Comparison of ENCODE assay signal across 1 cellular context in the genomic region with DNA sequence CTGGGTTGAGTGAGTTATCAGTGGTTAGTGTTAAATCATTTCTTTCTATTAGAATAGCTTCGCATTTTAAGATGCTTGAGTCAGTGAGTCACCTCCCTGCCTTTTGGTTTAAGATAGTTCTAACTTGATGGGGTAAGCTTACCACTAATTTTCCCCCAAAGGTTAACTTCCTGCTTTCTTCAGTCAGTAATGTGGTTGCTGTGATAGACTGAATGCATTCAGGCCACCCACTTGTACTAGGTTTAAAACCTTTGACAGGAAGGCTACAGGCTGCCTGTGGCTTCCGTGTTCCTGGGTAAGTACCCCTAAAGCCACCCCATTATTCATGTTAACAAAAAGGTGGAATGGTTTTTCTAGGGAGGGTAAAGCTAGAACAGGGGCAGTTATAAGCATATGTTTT.
TF ChIP-seq lines count a peak whose summit lies in the region.

No MANE protein-coding gene starts in this region.

TF ChIP-seq in WTC11, 78 proteins besides CTCF, POLR2A, EP300 and RAD21 (continued from another document):
- TF ChIP-seq, protein P1, sequence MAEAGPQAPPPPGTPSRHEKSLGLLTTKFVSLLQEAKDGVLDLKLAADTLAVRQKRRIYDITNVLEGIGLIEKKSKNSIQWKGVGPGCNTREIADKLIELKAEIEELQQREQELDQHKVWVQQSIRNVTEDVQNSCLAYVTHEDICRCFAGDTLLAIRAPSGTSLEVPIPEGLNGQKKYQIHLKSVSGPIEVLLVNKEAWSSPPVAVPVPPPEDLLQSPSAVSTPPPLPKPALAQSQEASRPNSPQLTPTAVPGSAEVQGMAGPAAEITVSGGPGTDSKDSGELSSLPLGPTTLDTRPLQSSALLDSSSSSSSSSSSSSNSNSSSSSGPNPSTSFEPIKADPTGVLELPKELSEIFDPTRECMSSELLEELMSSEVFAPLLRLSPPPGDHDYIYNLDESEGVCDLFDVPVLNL (CRISPR knock-in tag; IDR thresholded peaks at IDR 0.05; ENCODE audit: borderline replicate concordance, low read depth): no peak
- TF ChIP-seq NR3C1 (CRISPR knock-in tag; conservative IDR thresholded peaks at IDR 0.05; ENCODE audit: low read depth): no peak
- no peak for TF ChIP-seq EMX1 (CRISPR knock-in tag; IDR thresholded peaks at IDR 0.05)
- TF ChIP-seq OVOL2 (CRISPR knock-in tag; IDR thresholded peaks at IDR 0.05; ENCODE audit: borderline replicate concordance): no peak
- TF ChIP-seq, protein P2, sequence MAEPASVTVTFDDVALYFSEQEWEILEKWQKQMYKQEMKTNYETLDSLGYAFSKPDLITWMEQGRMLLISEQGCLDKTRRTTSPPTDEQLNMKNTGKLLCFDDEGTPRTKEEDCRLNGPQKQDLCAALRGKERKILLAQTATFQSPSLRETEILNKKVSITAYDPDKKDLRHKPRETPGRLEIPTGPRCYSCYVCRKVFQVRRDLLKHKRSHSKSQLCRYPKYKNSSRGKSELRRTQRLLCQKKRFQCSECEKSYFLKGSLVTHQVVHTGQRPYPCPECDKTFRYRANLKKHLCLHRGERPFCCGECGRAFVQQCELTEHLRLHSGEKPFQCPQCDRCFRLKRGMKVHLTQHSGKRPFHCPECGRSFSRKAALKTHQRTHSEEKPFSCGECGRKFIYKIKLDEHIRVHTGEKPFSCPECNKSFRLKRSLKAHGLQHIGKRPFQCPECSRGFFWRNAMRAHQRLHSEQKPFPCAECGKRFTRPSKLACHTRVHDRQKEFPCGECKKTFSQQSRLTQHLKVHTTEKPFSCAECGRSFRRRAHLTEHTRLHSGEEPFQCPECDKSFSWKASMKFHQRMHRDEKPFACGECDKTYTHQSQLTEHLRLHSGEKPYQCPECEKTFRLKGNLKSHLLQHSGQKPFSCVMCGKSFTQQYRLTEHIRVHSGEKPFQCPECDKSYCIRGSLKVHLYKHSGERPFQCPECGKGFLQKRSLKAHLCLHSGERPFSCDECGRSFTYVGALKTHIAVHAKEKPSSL (CRISPR knock-in tag; conservative IDR thresholded peaks at IDR 0.05): no peak
- no peak for TF ChIP-seq TEAD1 (CRISPR knock-in tag; IDR thresholded peaks at IDR 0.05)
- TF ChIP-seq GTF2I (CRISPR knock-in tag; conservative IDR thresholded peaks at IDR 0.05): no peak
- TF ChIP-seq, protein P3, sequence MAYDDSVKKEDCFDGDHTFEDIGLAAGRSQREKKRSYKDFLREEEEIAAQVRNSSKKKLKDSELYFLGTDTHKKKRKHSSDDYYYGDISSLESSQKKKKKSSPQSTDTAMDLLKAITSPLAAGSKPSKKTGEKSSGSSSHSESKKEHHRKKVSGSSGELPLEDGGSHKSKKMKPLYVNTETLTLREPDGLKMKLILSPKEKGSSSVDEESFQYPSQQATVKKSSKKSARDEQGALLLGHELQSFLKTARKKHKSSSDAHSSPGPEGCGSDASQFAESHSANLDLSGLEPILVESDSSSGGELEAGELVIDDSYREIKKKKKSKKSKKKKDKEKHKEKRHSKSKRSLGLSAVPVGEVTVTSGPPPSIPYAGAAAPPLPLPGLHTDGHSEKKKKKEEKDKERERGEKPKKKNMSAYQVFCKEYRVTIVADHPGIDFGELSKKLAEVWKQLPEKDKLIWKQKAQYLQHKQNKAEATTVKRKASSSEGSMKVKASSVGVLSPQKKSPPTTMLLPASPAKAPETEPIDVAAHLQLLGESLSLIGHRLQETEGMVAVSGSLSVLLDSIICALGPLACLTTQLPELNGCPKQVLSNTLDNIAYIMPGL (CRISPR knock-in tag; IDR thresholded peaks at IDR 0.05): no peak
- no peak for TF ChIP-seq SMAD3 (CRISPR knock-in tag; IDR thresholded peaks at IDR 0.05; ENCODE audit: borderline replicate concordance)
- TF ChIP-seq, protein P4, sequence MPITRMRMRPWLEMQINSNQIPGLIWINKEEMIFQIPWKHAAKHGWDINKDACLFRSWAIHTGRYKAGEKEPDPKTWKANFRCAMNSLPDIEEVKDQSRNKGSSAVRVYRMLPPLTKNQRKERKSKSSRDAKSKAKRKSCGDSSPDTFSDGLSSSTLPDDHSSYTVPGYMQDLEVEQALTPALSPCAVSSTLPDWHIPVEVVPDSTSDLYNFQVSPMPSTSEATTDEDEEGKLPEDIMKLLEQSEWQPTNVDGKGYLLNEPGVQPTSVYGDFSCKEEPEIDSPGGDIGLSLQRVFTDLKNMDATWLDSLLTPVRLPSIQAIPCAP (CRISPR knock-in tag; IDR thresholded peaks at IDR 0.05): no peak
- TF ChIP-seq, protein P5, sequence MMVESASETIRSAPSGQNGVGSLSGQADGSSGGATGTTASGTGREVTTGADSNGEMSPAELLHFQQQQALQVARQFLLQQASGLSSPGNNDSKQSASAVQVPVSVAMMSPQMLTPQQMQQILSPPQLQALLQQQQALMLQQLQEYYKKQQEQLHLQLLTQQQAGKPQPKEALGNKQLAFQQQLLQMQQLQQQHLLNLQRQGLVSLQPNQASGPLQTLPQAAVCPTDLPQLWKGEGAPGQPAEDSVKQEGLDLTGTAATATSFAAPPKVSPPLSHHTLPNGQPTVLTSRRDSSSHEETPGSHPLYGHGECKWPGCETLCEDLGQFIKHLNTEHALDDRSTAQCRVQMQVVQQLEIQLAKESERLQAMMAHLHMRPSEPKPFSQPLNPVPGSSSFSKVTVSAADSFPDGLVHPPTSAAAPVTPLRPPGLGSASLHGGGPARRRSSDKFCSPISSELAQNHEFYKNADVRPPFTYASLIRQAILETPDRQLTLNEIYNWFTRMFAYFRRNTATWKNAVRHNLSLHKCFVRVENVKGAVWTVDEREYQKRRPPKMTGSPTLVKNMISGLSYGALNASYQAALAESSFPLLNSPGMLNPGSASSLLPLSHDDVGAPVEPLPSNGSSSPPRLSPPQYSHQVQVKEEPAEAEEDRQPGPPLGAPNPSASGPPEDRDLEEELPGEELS (CRISPR knock-in tag; IDR thresholded peaks at IDR 0.05): no peak
TF ChIP-seq in WTC11: peak in this region for 0.
